8 cellular contexts compared by ENCODE assay signal in genomic region chr15:70762469-70763119, GRCh38. TPM values are rescaled to one million over a fixed set of nuclear protein-coding genes. Genes with fewer than 3 reads are reported as not detected.
DNase-seq lines count a peak whose midpoint lies in the region; ATAC-seq and TF ChIP-seq lines count a peak whose summit lies in the region.

No MANE protein-coding gene starts in this region.

- H3K27me3 ChIP-seq in heart right ventricle (peaks cover 0 to 42% (median 0%) of the 10 kb centered on the region in 7 donors), psoas muscle (ENCODE audit: insufficient read depth in 3 of 3, low read length in 2 of 3) (no peaks in the 10 kb centered on the region)

- H3K4me3 Mint-ChIP-seq in activated naive CD4-positive, alpha-beta T cell treated with anti-CD3 and anti-CD28 coated beads for 36 hours = peak overlapping the region; percentile 82

- H3K27ac Mint-ChIP-seq in activated naive CD4-positive, alpha-beta T cell treated with anti-CD3 and anti-CD28 coated beads for 36 hours = no peak overlapping the region

- H3K36me3 ChIP-seq in heart right ventricle = peaks cover 0 to 8% (median 0%) of the 10 kb centered on the region in 9 donors
- H3K36me3 ChIP-seq in psoas muscle (ENCODE audit: insufficient read depth in 1 of 2, low read depth in 1 of 2) = no peaks in the 10 kb centered on the region

- WGBS in heart right ventricle, 2 donors = 0 to 2% methylated on average over 42 to 45 of the region's 45 CpGs
- 0 to 1% (median 0%) methylated on average over 42 to 45 of the region's 45 CpGs for WGBS in psoas muscle, 3 donors

- CTCF ChIA-PET in activated naive CD4-positive, alpha-beta T cell treated with anti-CD3 and anti-CD28 coated beads for 36 hours (lab: Charles Lee) = no interaction called here

- H3K27ac ChIP-seq in heart right ventricle (peak overlapping the region; percentile 91 to 100 (median 94)), psoas muscle (peak overlapping the region; percentile 97)

- TF ChIP-seq CTCF in heart right ventricle (IDR thresholded peaks at IDR 0.05) (no peak), psoas muscle (IDR thresholded peaks at IDR 0.05) (no peak)

- DNase-seq in stimulated activated CD4-positive, alpha-beta T cell treated with anti-CD3 and anti-CD28 coated beads, Interleukin-15, amount 100 ng/mL, for 24 hours = peak; percentile 22
- no peak for DNase-seq in stimulated activated CD4-positive, alpha-beta T cell treated with anti-CD3 and anti-CD28 coated beads, Interleukin-4, amount 100 ng/mL, for 24 hours
- DNase-seq in Jurkat, Clone E6-1 (ENCODE audit: low read depth, low spot score) = no peak
- DNase-seq in activated naive CD4-positive, alpha-beta T cell treated with anti-CD3 and anti-CD28 coated beads for 36 hours = peak; percentile 6
- peak; percentile 37 to 45 for DNase-seq in heart right ventricle
- DNase-seq in psoas muscle = peak; percentile 50 to 79
- no peak for DNase-seq in Kasumi-1 (lab: John Stamatoyannopoulos, UW)
- no peak for DNase-seq in NCI-H1092 treated with DMSO at 0.1 percent for 48 hours (lab: John Stamatoyannopoulos, UW)

- peaks cover 11% of the 10 kb centered on the region for H3K4me1 Mint-ChIP-seq in activated naive CD4-positive, alpha-beta T cell treated with anti-CD3 and anti-CD28 coated beads for 36 hours (ENCODE audit: low read depth)

- no peaks in the 10 kb centered on the region for H3K36me3 Mint-ChIP-seq in activated naive CD4-positive, alpha-beta T cell treated with anti-CD3 and anti-CD28 coated beads for 36 hours (ENCODE audit: low read depth)

- peak overlapping the region; percentile 60 for H3K4me3 ChIP-seq in Jurkat, Clone E6-1 (ENCODE audit: low read length)
- H3K4me3 ChIP-seq in heart right ventricle (peak overlapping the region; percentile 45 to 99 (median 86)), psoas muscle (peak overlapping the region; percentile 90)

- H3K27me3 Mint-ChIP-seq in activated naive CD4-positive, alpha-beta T cell treated with anti-CD3 and anti-CD28 coated beads for 36 hours (ENCODE audit: low read depth) = peaks cover 34% of the 10 kb centered on the region

- intact Hi-C loops in activated naive CD4-positive, alpha-beta T cell treated with anti-CD3 and anti-CD28 coated beads for 36 hours (cut with micrococcal nuclease) = no loop called here
- intact Hi-C loops in heart right ventricle (cut with DNase I) (loop anchor here in 4 of 10 donors (2.0 to 10.0 kb wide), 5 partner anchors 38 to 80 kb away; no protein-coding TSS in a partner anchor), psoas muscle (cut with DNase I) (no loop called here)

- peaks cover 3 to 75% (median 66%) of the 10 kb centered on the region in 9 donors for H3K4me1 ChIP-seq in heart right ventricle
- peaks cover 63% of the 10 kb centered on the region for H3K4me1 ChIP-seq in psoas muscle

- no peaks in the 10 kb centered on the region for H3K9me3 ChIP-seq in heart right ventricle
- H3K9me3 ChIP-seq in psoas muscle = no peaks in the 10 kb centered on the region

- no peaks in the 10 kb centered on the region for H3K9me3 Mint-ChIP-seq in activated naive CD4-positive, alpha-beta T cell treated with anti-CD3 and anti-CD28 coated beads for 36 hours

- ATAC-seq in heart right ventricle = peak; percentile 17 to 75 (median 30)
- peak; percentile 46 to 70 (median 61) for ATAC-seq in psoas muscle

RNA-seq across cellular contexts. Expression of gene UACA, which starts 0.8 kb away (rescaled TPM):
- 14.9 TPM for polyA plus RNA-seq in Jurkat, Clone E6-1 (2012; ENCODE audit: insufficient read depth, insufficient read length)
- 1 to 10 TPM; 3.9 to 5.3 TPM for total RNA-seq in activated naive CD4-positive, alpha-beta T cell treated with anti-CD3 and anti-CD28 coated beads for 36 hours
- total RNA-seq in heart right ventricle = 10 to 100 TPM; 38.4 to 60.3 (median 47.1) TPM
- 10 to 100 TPM; 14.2 to 75.4 TPM for polyA plus RNA-seq in heart right ventricle
- total RNA-seq in psoas muscle = 100 to 1,000 TPM; 138 to 426 (median 194) TPM
- polyA plus RNA-seq in psoas muscle = 10 to 100 TPM; 17.0 to 95.3 (median 74.5) TPM

Comparison
In these comparisons a context has a peak if more than half of its experiments do, and no peak if none do; other contexts are left out.
1. DNase-seq: peak in stimulated activated CD4-positive, alpha-beta T cell treated with anti-CD3 and anti-CD28 coated beads, Interleukin-15, amount 100 ng/mL, for 24 hours (single experiment), activated naive CD4-positive, alpha-beta T cell treated with anti-CD3 and anti-CD28 coated beads for 36 hours (single experiment), heart right ventricle (2 of 2) and psoas muscle (2 of 2); none in stimulated activated CD4-positive, alpha-beta T cell treated with anti-CD3 and anti-CD28 coated beads, Interleukin-4, amount 100 ng/mL, for 24 hours (single experiment), Jurkat, Clone E6-1 (single experiment), Kasumi-1 (0 of 2) and NCI-H1092 treated with DMSO at 0.1 percent for 48 hours (single experiment).
2. RNA of gene UACA, which starts 0.8 kb away (total RNA-seq): 138 to 426 TPM in psoas muscle and 38.4 to 60.3 TPM in heart right ventricle; 3.9 to 5.3 TPM in activated naive CD4-positive, alpha-beta T cell treated with anti-CD3 and anti-CD28 coated beads for 36 hours; every median in the first group is over 4 times any median in the second.
3. Peak in every context shown above with its lines, with median percentiles within 50 percentile points of each other: H3K4me3 ChIP-seq.